ENCODE assay signal across 14 cellular contexts in genomic region chr11:134153147-134153905, GRCh38.
"Had no signal": no experiment of that assay in that cellular context is flagged by ENCODE, and none has a peak within 500 bp of the region (broad histone marks: within the 10 kb centered on the region; RNA-seq: fewer than 3 reads in every experiment).

No MANE protein-coding gene starts in this region.

- H3K9me3 ChIP-seq: body of pancreas, left lung, right atrium auricular region, spleen had no signal

- H3K4me3 ChIP-seq: body of pancreas, left lung, right atrium auricular region, spleen had no signal

- DNase-seq: activated CD4-positive, alpha-beta T cell treated with anti-CD3 and anti-CD28 coated beads, Interleukin-2, amount 10 ng/mL, durations not matched to agents 7 days and 5 days; activated CD4-positive, CD25-positive, alpha-beta regulatory T cell; activated naive CD4-positive, alpha-beta T cell treated with anti-CD3 and anti-CD28 coated beads, Interleukin-2, amount 10 ng/mL, durations not matched to agents 7 days and 5 days; foreskin keratinocyte; head of caudate nucleus; left lung; mesendoderm; spleen; stimulated activated CD4-positive, alpha-beta T cell treated with anti-CD3 and anti-CD28 coated beads, Interleukin-2, amount 100 ng/mL, for 24 hours; stimulated activated naive CD4-positive, alpha-beta T cell treated with Interleukin-2 at 50 U/mL for 16 hours; T-helper 2 cell had no signal

- H3K4me1 Mint-ChIP-seq: activated CD4-positive, alpha-beta T cell treated with anti-CD3 and anti-CD28 coated beads, Interleukin-2, amount 10 ng/mL, durations not matched to agents 7 days and 5 days; activated naive CD4-positive, alpha-beta T cell treated with anti-CD3 and anti-CD28 coated beads, Interleukin-2, amount 10 ng/mL, durations not matched to agents 7 days and 5 days had no signal

- H3K27me3 Mint-ChIP-seq: activated CD4-positive, alpha-beta T cell treated with anti-CD3 and anti-CD28 coated beads, Interleukin-2, amount 10 ng/mL, durations not matched to agents 7 days and 5 days; activated naive CD4-positive, alpha-beta T cell treated with anti-CD3 and anti-CD28 coated beads, Interleukin-2, amount 10 ng/mL, durations not matched to agents 7 days and 5 days had no signal

- H3K4me1 ChIP-seq: body of pancreas, foreskin keratinocyte, left lung, right atrium auricular region, spleen had no signal

- H3K9me3 Mint-ChIP-seq: activated CD4-positive, alpha-beta T cell treated with anti-CD3 and anti-CD28 coated beads, Interleukin-2, amount 10 ng/mL, durations not matched to agents 7 days and 5 days; activated naive CD4-positive, alpha-beta T cell treated with anti-CD3 and anti-CD28 coated beads, Interleukin-2, amount 10 ng/mL, durations not matched to agents 7 days and 5 days; activated T-helper 2 cell treated with anti-CD3 and anti-CD28 coated beads, Interferon-gamma antibody, Interleukin-2, Interleukin-4, amounts not matched to agents 10 μg/mL and 5 μg/mL and 100 μg/mL, durations not matched to agents 14 hours and 24 hours and 36 hours had no signal

- H3K27me3 ChIP-seq: body of pancreas, foreskin keratinocyte, left lung, right atrium auricular region, spleen had no signal

- H3K27ac ChIP-seq: body of pancreas, foreskin keratinocyte, left lung, right atrium auricular region, spleen had no signal

- H3K4me3 Mint-ChIP-seq: activated CD4-positive, alpha-beta T cell treated with anti-CD3 and anti-CD28 coated beads, Interleukin-2, amount 10 ng/mL, durations not matched to agents 7 days and 5 days; activated naive CD4-positive, alpha-beta T cell treated with anti-CD3 and anti-CD28 coated beads, Interleukin-2, amount 10 ng/mL, durations not matched to agents 7 days and 5 days had no signal

- ATAC-seq: body of pancreas, foreskin keratinocyte, left lung had no signal

- H3K27ac Mint-ChIP-seq: activated CD4-positive, alpha-beta T cell treated with anti-CD3 and anti-CD28 coated beads, Interleukin-2, amount 10 ng/mL, durations not matched to agents 7 days and 5 days; activated naive CD4-positive, alpha-beta T cell treated with anti-CD3 and anti-CD28 coated beads, Interleukin-2, amount 10 ng/mL, durations not matched to agents 7 days and 5 days; activated T-helper 2 cell treated with anti-CD3 and anti-CD28 coated beads, Interferon-gamma antibody, Interleukin-2, Interleukin-4, amounts not matched to agents 10 μg/mL and 5 μg/mL and 100 μg/mL, durations not matched to agents 14 hours and 24 hours and 36 hours had no signal
